In genomic region chr11:2835768-2836150, GRCh38 we compare ENCODE assay signal across 25 cellular contexts.
"Had no signal": no experiment of that assay in that cellular context is flagged by ENCODE, and none has a peak within 500 bp of the region (broad histone marks: within the 10 kb centered on the region; RNA-seq: fewer than 3 reads in every experiment).

No MANE protein-coding gene starts in this region.

- ATAC-seq: activated naive CD4-positive, alpha-beta T cell treated with anti-CD3 and anti-CD28 coated beads, Interleukin-2, amount 50 U/mL, for 72 hours; esophagus mucosa; heart left ventricle; left lung; right lobe of liver; SK-N-SH treated with all-trans-retinoic acid at 6 μM for 48 hours had no signal

- H3K4me3 Mint-ChIP-seq: activated CD4-positive, alpha-beta memory T cell treated with anti-CD3 and anti-CD28 coated beads for 36 hours; activated CD4-positive, alpha-beta T cell treated with anti-CD3 and anti-CD28 coated beads, Interleukin-2, amount 10 ng/mL, durations not matched to agents 24 days and 14 days; activated T-helper 1 cell treated with anti-CD3 and anti-CD28 coated beads, Interleukin-12 subunit alpha, Interleukin-12 subunit beta, Interleukin-2, Interleukin-4 antibody, amounts not matched to agents 30 ng/mL and 10 ng/mL and 1 ng/mL, durations not matched to agents 14 hours and 24 hours and 36 hours; central memory CD8-positive, alpha-beta T cell; dendritic cell treated with granulocyte-macrophage colony-stimulating factor and Interleukin-4, amounts not matched to agents 40 ng/mL and 50 ng/mL, for 4 days; endodermal cell; naive B cell; neural crest cell; stimulated activated naive CD8-positive, alpha-beta T cell treated with anti-CD3 and anti-CD28 coated beads, Interleukin-15, Interleukin-2, amounts not matched to agents 100 ng/mL and 50 ng/mL, for 24 hours had no signal

- H3K36me3 Mint-ChIP-seq: activated CD4-positive, alpha-beta memory T cell treated with anti-CD3 and anti-CD28 coated beads for 36 hours; activated naive CD4-positive, alpha-beta T cell treated with anti-CD3 and anti-CD28 coated beads, Interleukin-2, amount 50 U/mL, for 72 hours; naive B cell had no signal

- H3K27ac Mint-ChIP-seq: activated CD4-positive, alpha-beta memory T cell treated with anti-CD3 and anti-CD28 coated beads for 36 hours; activated CD4-positive, alpha-beta T cell treated with anti-CD3 and anti-CD28 coated beads, Interleukin-2, amount 10 ng/mL, durations not matched to agents 24 days and 14 days; activated T-helper 1 cell treated with anti-CD3 and anti-CD28 coated beads, Interleukin-12 subunit alpha, Interleukin-12 subunit beta, Interleukin-2, Interleukin-4 antibody, amounts not matched to agents 30 ng/mL and 10 ng/mL and 1 ng/mL, durations not matched to agents 14 hours and 24 hours and 36 hours; dendritic cell treated with granulocyte-macrophage colony-stimulating factor and Interleukin-4, amounts not matched to agents 40 ng/mL and 50 ng/mL, for 4 days; endodermal cell; stimulated activated naive CD8-positive, alpha-beta T cell treated with anti-CD3 and anti-CD28 coated beads, Interleukin-15, Interleukin-2, amounts not matched to agents 100 ng/mL and 50 ng/mL, for 24 hours had no signal

- DNase-seq: activated CD4-positive, alpha-beta memory T cell treated with anti-CD3 and anti-CD28 coated beads for 36 hours; activated CD4-positive, alpha-beta T cell treated with anti-CD3 and anti-CD28 coated beads, Interleukin-2, amount 10 ng/mL, durations not matched to agents 24 days and 14 days; activated CD4-positive, CD25-positive, alpha-beta regulatory T cell treated with anti-CD3 and anti-CD28 coated beads, Interleukin-2, amount 50 U/mL, for 72 hours; activated CD8-positive, alpha-beta memory T cell treated with anti-CD3 and anti-CD28 coated beads, Interleukin-2, amount 50 U/mL, for 4 hours; activated gamma-delta T cell treated with Interleukin-2 at 50 U/mL for 16 hours; activated T-cell treated with anti-CD3 and anti-CD28 coated beads, Interleukin-2, amount 50 U/mL, for 1 hour; anterior cingulate cortex; foreskin fibroblast; heart left ventricle; naive B cell; right lobe of liver; stimulated activated CD4-positive, alpha-beta T cell treated with anti-CD3 and anti-CD28 coated beads, Interleukin-12 subunit alpha, Interleukin-12 subunit beta, amount 100 ng/mL, for 4 hours; stimulated activated CD4-positive, alpha-beta T cell treated with anti-CD3 and anti-CD28 coated beads, Interleukin-4, amount 100 ng/mL, for 1 hour; substantia nigra; T-helper 2 cell had no signal

- H3K9me3 Mint-ChIP-seq: activated CD4-positive, alpha-beta memory T cell treated with anti-CD3 and anti-CD28 coated beads for 36 hours; activated CD4-positive, alpha-beta T cell treated with anti-CD3 and anti-CD28 coated beads, Interleukin-2, amount 10 ng/mL, durations not matched to agents 24 days and 14 days; activated naive CD4-positive, alpha-beta T cell treated with anti-CD3 and anti-CD28 coated beads, Interleukin-2, amount 50 U/mL, for 72 hours; activated T-helper 1 cell treated with anti-CD3 and anti-CD28 coated beads, Interleukin-12 subunit alpha, Interleukin-12 subunit beta, Interleukin-2, Interleukin-4 antibody, amounts not matched to agents 30 ng/mL and 10 ng/mL and 1 ng/mL, durations not matched to agents 14 hours and 24 hours and 36 hours; central memory CD8-positive, alpha-beta T cell; dendritic cell treated with granulocyte-macrophage colony-stimulating factor and Interleukin-4, amounts not matched to agents 40 ng/mL and 50 ng/mL, for 4 days; endodermal cell; naive B cell; neural crest cell; stimulated activated naive CD8-positive, alpha-beta T cell treated with anti-CD3 and anti-CD28 coated beads, Interleukin-15, Interleukin-2, amounts not matched to agents 100 ng/mL and 50 ng/mL, for 24 hours had no signal

- H3K27me3 Mint-ChIP-seq: activated CD4-positive, alpha-beta memory T cell treated with anti-CD3 and anti-CD28 coated beads for 36 hours; activated CD4-positive, alpha-beta T cell treated with anti-CD3 and anti-CD28 coated beads, Interleukin-2, amount 10 ng/mL, durations not matched to agents 24 days and 14 days; naive B cell; stimulated activated naive CD8-positive, alpha-beta T cell treated with anti-CD3 and anti-CD28 coated beads, Interleukin-15, Interleukin-2, amounts not matched to agents 100 ng/mL and 50 ng/mL, for 24 hours had no signal

- H3K4me1 Mint-ChIP-seq: activated CD4-positive, alpha-beta T cell treated with anti-CD3 and anti-CD28 coated beads, Interleukin-2, amount 10 ng/mL, durations not matched to agents 24 days and 14 days had no signal
